Comparison of ENCODE assay signal across 10 cellular contexts in the genomic region with DNA sequence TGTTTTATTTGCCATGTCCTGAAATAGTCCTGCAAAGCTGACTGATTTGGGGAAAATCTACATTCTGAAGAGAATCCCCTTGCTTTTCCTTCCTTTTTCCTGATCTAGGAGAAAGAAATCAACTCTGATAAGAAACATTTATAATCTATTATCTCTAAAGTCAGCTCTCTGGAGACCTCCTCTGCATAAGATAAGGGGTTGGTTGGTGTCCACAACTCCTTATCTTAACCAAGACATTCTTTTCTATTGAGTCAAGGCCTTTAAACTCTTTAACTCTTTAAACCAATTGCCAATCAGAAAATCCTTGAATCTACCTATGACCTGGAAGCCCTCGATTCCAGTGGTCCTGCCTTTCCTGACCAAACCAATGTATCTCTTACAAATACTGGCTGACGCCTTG.
DNase-seq lines count a peak whose midpoint lies in the region; ATAC-seq lines count a peak whose summit lies in the region.
"Had no signal": no experiment of that assay in that cellular context is flagged by ENCODE, and none has a peak within 500 bp of the region (broad histone marks: within the 10 kb centered on the region; RNA-seq: fewer than 3 reads in every experiment).

No MANE protein-coding gene starts in this region.

- no peak overlapping the region for H3K4me3 ChIP-seq in iPS-20b (ENCODE audit: low read length)
- H3K4me3 ChIP-seq: BLaER1, SJSA1 had no signal

- intact Hi-C loops in head of caudate nucleus (cut with DNase I), result loop anchor here (5.0 kb wide), 1 partner anchor 443 kb away; no protein-coding TSS in a partner anchor
- intact Hi-C loops in cardiac septum (cut with DNase I), result loop anchor here (1.0 to 10.0 kb wide), 5 partner anchors 110 to 440 kb away; no protein-coding TSS in a partner anchor

- H3K9me3 ChIP-seq in iPS-20b (ENCODE audit: insufficient read depth, low read depth, low read length), result no peaks in the 10 kb centered on the region
- H3K9me3 ChIP-seq: BLaER1, SJSA1 had no signal

- 0 out of 2 replicates have a peak, but pooled peaks cover 4% of the 10 kb centered on the region for H3K4me1 ChIP-seq in iPS-20b (ENCODE audit: insufficient read depth, low read length)
- H3K4me1 ChIP-seq: BLaER1, SJSA1 had no signal

- peak; percentile 9 for DNase-seq in LoVo (ENCODE audit: low spot score)
- peak; percentile 2 for DNase-seq in astrocyte of the hippocampus (ENCODE audit: low read depth, low spot score)
- no peak for DNase-seq in head of caudate nucleus
- DNase-seq in cardiac septum (ENCODE audit: low spot score), result no peak
- no peak for DNase-seq in activated gamma-delta T cell treated with Interleukin-2 at 50 U/mL for 16 hours

- no peak overlapping the region for H3K27ac ChIP-seq in iPS-20b (ENCODE audit: low read length)
- H3K27ac ChIP-seq: BLaER1, RWPE1, SJSA1 had no signal

- no peak for ATAC-seq in HG03439 (IDR thresholded peaks at IDR 0.05; ENCODE audit: unreplicated experiment)

- no peaks in the 10 kb centered on the region for H3K27me3 ChIP-seq in iPS-20b (ENCODE audit: insufficient read depth, low read length)
- H3K27me3 ChIP-seq: BLaER1 had no signal

- peak overlapping the region; percentile 7; the same call in 1 of the 2 replicates for H3K9ac ChIP-seq in iPS-20b (ENCODE audit: low read depth, low read length)
- H3K9ac ChIP-seq: BLaER1 had no signal

- H3K36me3 ChIP-seq in iPS-20b (ENCODE audit: insufficient read depth, low read depth, low read length), result no peaks in the 10 kb centered on the region
- H3K36me3 ChIP-seq: BLaER1, SJSA1 had no signal

Comparison
In these comparisons a context has a peak if more than half of its experiments do, and no peak if none do; other contexts are left out.
1. DNase-seq: peak in LoVo (single experiment) and astrocyte of the hippocampus (single experiment); none in head of caudate nucleus (0 of 42), cardiac septum (single experiment) and activated gamma-delta T cell treated with Interleukin-2 at 50 U/mL for 16 hours (single experiment).